Comparison of ENCODE assay signal across 1 cellular context in genomic region chr5:36153727-36154126, GRCh38.
TF ChIP-seq lines count a peak whose summit lies in the region.

No MANE protein-coding gene starts in this region.

TF ChIP-seq in HepG2, 621 proteins besides CTCF, POLR2A, EP300 and RAD21 (continued from another document and continues in another):
- TF ChIP-seq ZFP36 (IDR thresholded peaks at IDR 0.05; ENCODE audit: borderline replicate concordance, low read depth, low read length, partially characterized antibody) (no peak), JUN (CRISPR knock-in tag; IDR thresholded peaks at IDR 0.05) (no peak), THAP7 (CRISPR knock-in tag; IDR thresholded peaks at IDR 0.05) (0 out of 2 replicates have a peak, but pooled peaks have one; percentile 25), GATAD2A (CRISPR knock-in tag; IDR thresholded peaks at IDR 0.05) (peak; percentile 93), SKI (IDR thresholded peaks at IDR 0.05; ENCODE audit: partially characterized antibody) (no peak), CREB1 (IDR thresholded peaks at IDR 0.05) (no peak), CREB1 (CRISPR knock-in tag; IDR thresholded peaks at IDR 0.05) (peak; percentile 44), SOX6 (IDR thresholded peaks at IDR 0.05) (no peak), SOX6 (CRISPR knock-in tag; IDR thresholded peaks at IDR 0.05) (peak; percentile 84), ZMYM2 (CRISPR knock-in tag; IDR thresholded peaks at IDR 0.05) (peak; percentile 94), ZNF746 (CRISPR knock-in tag; IDR thresholded peaks at IDR 0.05) (no peak; the same call in 1 of the 2 replicates), SALL1 (CRISPR knock-in tag; IDR thresholded peaks at IDR 0.05) (peak; percentile 74; the same call in 1 of the 2 replicates), TCF7 (IDR thresholded peaks at IDR 0.05; ENCODE audit: low read depth) (0 out of 2 replicates have a peak, but pooled peaks have one; percentile 45), TBX3 (IDR thresholded peaks at IDR 0.05; ENCODE audit: borderline replicate concordance) (peak; percentile 48; the same call in 1 of the 2 replicates), IRF2 (CRISPR knock-in tag; IDR thresholded peaks at IDR 0.05) (no peak; the same call in 1 of the 2 replicates), PREB (CRISPR knock-in tag; IDR thresholded peaks at IDR 0.05) (no peak), HNF1A (IDR thresholded peaks at IDR 0.05; ENCODE audit: low read depth) (peak; percentile 67; the same call in 1 of the 2 replicates), HNF1A (CRISPR knock-in tag; IDR thresholded peaks at IDR 0.05; ENCODE audit: borderline replicate concordance) (no peak; the same call in 1 of the 2 replicates), MEF2D (CRISPR knock-in tag; IDR thresholded peaks at IDR 0.05) (peak; percentile 75; the same call in 1 of the 2 replicates), RARA (CRISPR knock-in tag; IDR thresholded peaks at IDR 0.05) (peak; percentile 88), AFF4 (CRISPR knock-in tag; IDR thresholded peaks at IDR 0.05) (no peak), ARID4A (CRISPR knock-in tag; IDR thresholded peaks at IDR 0.05; ENCODE audit: borderline replicate concordance) (peak; percentile 57; the same call in 1 of the 2 replicates), NKX3-1 (CRISPR knock-in tag; IDR thresholded peaks at IDR 0.05) (no peak), ZHX1 (CRISPR knock-in tag; IDR thresholded peaks at IDR 0.05; ENCODE audit: low read depth) (no peak), ZNF350 (CRISPR knock-in tag; IDR thresholded peaks at IDR 0.05; ENCODE audit: borderline replicate concordance, low read depth) (no peak), TRIM24 (CRISPR knock-in tag; IDR thresholded peaks at IDR 0.05) (0 out of 2 replicates have a peak, but pooled peaks have one; percentile 50), RNF2 (conservative IDR thresholded peaks at IDR 0.05; ENCODE audit: low read depth) (no peak), POGZ (CRISPR knock-in tag; IDR thresholded peaks at IDR 0.05) (peak; percentile 54; the same call in 1 of the 2 replicates), SOX5 (CRISPR knock-in tag; IDR thresholded peaks at IDR 0.05; ENCODE audit: borderline replicate concordance) (peak; percentile 81), ISL2 (CRISPR knock-in tag; IDR thresholded peaks at IDR 0.05) (peak; percentile 93), KDM1A (CRISPR knock-in tag; IDR thresholded peaks at IDR 0.05) (peak; percentile 43; the same call in 1 of the 2 replicates), RXRB (CRISPR knock-in tag; IDR thresholded peaks at IDR 0.05; ENCODE audit: borderline replicate concordance) (peak; percentile 97), BCL3 (CRISPR knock-in tag; IDR thresholded peaks at IDR 0.05) (no peak), CHD2 (IDR thresholded peaks at IDR 0.05; ENCODE audit: low read depth, low read length) (0 out of 2 replicates have a peak, but pooled peaks have one; percentile 11), ZNF414 (CRISPR knock-in tag; IDR thresholded peaks at IDR 0.05) (peak; percentile 40; the same call in 1 of the 2 replicates), FOXA1 (IDR thresholded peaks at IDR 0.05) (no peak; the same call in 1 of the 2 replicates), FOXA1 (CRISPR knock-in tag; IDR thresholded peaks at IDR 0.05) (peak; percentile 85), BCL6 (CRISPR knock-in tag; IDR thresholded peaks at IDR 0.05) (peak; percentile 92), ZNF503 (CRISPR knock-in tag; IDR thresholded peaks at IDR 0.05) (peak; percentile 68; the same call in 1 of the 2 replicates)
